ENCODE assay signal across 8 cellular contexts in genomic region chr12:65168606-65169310, GRCh38. TPM values are rescaled to one million over a fixed set of nuclear protein-coding genes. Genes with fewer than 3 reads are reported as not detected.
A peak's percentile ranks its signal among the peaks of the same experiment; 100 is the strongest.
DNase-seq lines count a peak whose midpoint lies in the region; ATAC-seq, FAIRE-seq and TF ChIP-seq lines count a peak whose summit lies in the region.

No MANE protein-coding gene starts in this region.

- H3K27ac ChIP-seq in heart left ventricle (peak overlapping the region; percentile 88 to 97 (median 94)), OCI-LY7 (ENCODE audit: low read depth, low read length, poor library complexity, severe bottlenecking) (peak overlapping the region; percentile 75), endodermal cell (ENCODE audit: low read depth, low read length) (no peak overlapping the region), ovary (peak overlapping the region; percentile 85 to 91)

- peaks cover 30% of the 10 kb centered on the region for H4K20me1 ChIP-seq in OCI-LY7 (ENCODE audit: insufficient read depth, low read length)

- H3K27me3 Mint-ChIP-seq in endodermal cell (ENCODE audit: insufficient read depth), result peaks cover 26% of the 10 kb centered on the region

- peaks cover 13% of the 10 kb centered on the region for H3K4me1 Mint-ChIP-seq in endodermal cell

- H3K36me3 Mint-ChIP-seq in endodermal cell (ENCODE audit: low read depth), result no peaks in the 10 kb centered on the region

- H3K9me3 ChIP-seq in heart left ventricle, result no peaks in the 10 kb centered on the region
- no peaks in the 10 kb centered on the region for H3K9me3 ChIP-seq in OCI-LY7 (ENCODE audit: low read length)
- no peaks in the 10 kb centered on the region for H3K9me3 ChIP-seq in endodermal cell (ENCODE audit: control insufficient read depth, low read length)
- no peaks in the 10 kb centered on the region for H3K9me3 ChIP-seq in ovary

- WGBS in heart left ventricle, 4 donors, result 13 to 19% (median 15%) methylated on average over 9 of the region's 9 CpGs
- WGBS in endodermal cell (ENCODE audit: insufficient coverage in 1 of 2, insufficient read length in 1 of 2), 2 experiments, result 64 to 69% methylated on average over 7 to 8 of the region's 9 CpGs
- 8 to 13% (median 13%) methylated on average over 9 of the region's 9 CpGs for WGBS in ovary, 3 donors

- H3K27me3 ChIP-seq in heart left ventricle (peaks cover 0 to 4% (median 0%) of the 10 kb centered on the region in 9 donors), endodermal cell (ENCODE audit: control insufficient read depth, insufficient read depth, low read length, poor library complexity, severe bottlenecking) (no peaks in the 10 kb centered on the region), ovary (no peaks in the 10 kb centered on the region)

- H3K36me3 ChIP-seq in heart left ventricle (peaks cover 0 to 11% (median 0%) of the 10 kb centered on the region in 9 donors), OCI-LY7 (ENCODE audit: insufficient read depth, low read length) (peaks cover 17% of the 10 kb centered on the region), endodermal cell (ENCODE audit: control insufficient read depth, insufficient read depth, low read length) (peaks cover 11% of the 10 kb centered on the region), ovary (no peaks in the 10 kb centered on the region)

- H3K9me2 ChIP-seq in OCI-LY7 (ENCODE audit: insufficient read depth, low read length), result no peaks in the 10 kb centered on the region

- intact Hi-C loops in heart left ventricle (cut with DNase I), result loop anchor here in 1 of 10 donors (5.0 kb wide), 1 partner anchor 64 kb away; no protein-coding TSS in a partner anchor
- intact Hi-C loops in left cardiac atrium (cut with DNase I), result loop anchor here in 1 of 2 donors (10.0 kb wide), 1 partner anchor 56 kb away; no protein-coding TSS in a partner anchor
- intact Hi-C loops in OCI-LY7 (cut with micrococcal nuclease; ENCODE audit: unreplicated experiment), result no loop called here
- intact Hi-C loops in ovary (cut with DNase I), result no loop called here

- TF ChIP-seq EP300 in ovary (IDR thresholded peaks at IDR 0.05), result no peak

- H3K79me2 ChIP-seq in OCI-LY7 (ENCODE audit: insufficient read depth, low read depth, low read length), result peaks cover 51% of the 10 kb centered on the region

- H3K4me3 Mint-ChIP-seq in endodermal cell, result peak overlapping the region; percentile 96

- no peak for TF ChIP-seq POLR2A in heart left ventricle (IDR thresholded peaks at IDR 0.05)
- TF ChIP-seq POLR2A in ovary (IDR thresholded peaks at IDR 0.05), result no peak

- H3K4me1 ChIP-seq in heart left ventricle (peaks cover 0 to 40% (median 33%) of the 10 kb centered on the region in 12 donors), OCI-LY7 (ENCODE audit: insufficient read depth, low read length, poor library complexity, severe bottlenecking) (peaks cover 22% of the 10 kb centered on the region), endodermal cell (ENCODE audit: control insufficient read depth, insufficient read depth, low read length) (no peaks in the 10 kb centered on the region), ovary (ENCODE audit: insufficient read depth) (peaks cover 7% of the 10 kb centered on the region)

- H3K4me2 ChIP-seq in OCI-LY7 (ENCODE audit: low read length), result peak overlapping the region; percentile 93

- ATAC-seq in heart left ventricle (peak in 1 of 4 donors; percentile 1), left cardiac atrium (no peak)

- no peak overlapping the region for H3K9ac ChIP-seq in endodermal cell (ENCODE audit: extremely low read depth, low read length, poor library complexity, severe bottlenecking)

- CTCF ChIA-PET in OCI-LY7 (lab: Charles Lee; ENCODE audit: unreplicated experiment), result interaction anchor here (0.6 kb wide), 1 partner anchor 63 kb away, joined by 3 read pairs; no protein-coding TSS in a partner anchor

- H3K4me3 ChIP-seq in heart left ventricle, result peak overlapping the region; percentile 78 to 99 (median 96)
- H3K4me3 ChIP-seq in OCI-LY7 (ENCODE audit: low read depth, low read length, poor library complexity, severe bottlenecking), result peak overlapping the region; percentile 95
- H3K4me3 ChIP-seq in endodermal cell (ENCODE audit: low read length), result peak overlapping the region; percentile 94
- peak overlapping the region; percentile 66 for H3K4me3 ChIP-seq in ovary

- POLR2A ChIA-PET in OCI-LY7 (lab: Charles Lee), result interaction anchor here (0.6 to 2.7 kb wide), 25 partner anchors 9 to 962 kb away, joined by 3 to 24 read pairs (median 5); partner anchors contain the start of gene LLPH

- H3K27ac Mint-ChIP-seq in endodermal cell, result peak overlapping the region; percentile 100

- H2AFZ ChIP-seq in OCI-LY7 (ENCODE audit: low read length), result peak overlapping the region; percentile 89

- peaks cover 4% of the 10 kb centered on the region for H3K9me3 Mint-ChIP-seq in endodermal cell

- DNase-seq in heart left ventricle (peak in 1 of 5 donors; percentile 18), left cardiac atrium (no peak), OCI-LY7 (ENCODE audit: low spot score) (no peak), endodermal cell (no peak), ovary (peak in 1 of 5 donors; percentile 38), HTR-8/SVneo (ENCODE audit: insufficient read length, low spot score) (no peak), cerebellar cortex (ENCODE audit: low spot score) (no peak)
- no peak for DNase-seq in stimulated activated naive CD4-positive, alpha-beta T cell treated with Interleukin-2 at 50 U/mL for 16 hours (lab: John Stamatoyannopoulos, UW)

- BruUV-seq in OCI-LY7 (replicated peaks; lab: Mats Ljungman, UMichigan), result TSS peak; percentile 94

- FAIRE-seq in HTR-8/SVneo (lab: Jason Lieb, UNC), result no peak

- TF ChIP-seq CTCF in heart left ventricle (IDR thresholded peaks at IDR 0.05) (no peak), OCI-LY7 (conservative IDR thresholded peaks at IDR 0.05; ENCODE audit: low read length) (no peak), endodermal cell (conservative IDR thresholded peaks at IDR 0.05) (no peak), ovary (IDR thresholded peaks at IDR 0.05) (no peak)

RNA-seq across cellular contexts. Expression of gene LEMD3, which starts 0.6 kb away (rescaled TPM):
- total RNA-seq in heart left ventricle (10 to 100 TPM; 10.8 to 19.9 (median 13.2) TPM), left cardiac atrium (10 to 100 TPM; 16.0 to 18.6 TPM), OCI-LY7 (2022) (29.0 and 33.0 TPM in 2 replicates), endodermal cell (10 to 100 TPM; 35.8 to 37.3 TPM), ovary (10 to 100 TPM; 26.3 to 34.8 (median 29.5) TPM)
- polyA plus RNA-seq in heart left ventricle (1 to 10 TPM; 4.9 to 9.4 TPM), ovary (10 to 100 TPM; 11.4 to 21.6 TPM)
- total RNA-seq in OCI-LY7 (2014; rRNA removed; shearing (Covaris generic)), result 45.5 and 58.0 TPM in 2 replicates
- polyA plus RNA-seq in endodermal cell (2013, experiment 1 of 2), result 22.4 TPM
- polyA plus RNA-seq in endodermal cell (2013, experiment 2 of 2), result 22.4 TPM

RNA-seq across cellular contexts. Expression of gene WIF1, which starts 47.7 kb away (rescaled TPM):
- total RNA-seq in heart left ventricle (not detected), left cardiac atrium (under 1 TPM in 1 of 2 donors, not detected in 1; 0.91 TPM), OCI-LY7 (2022) (not detected in 2 replicates), endodermal cell (not detected), ovary (1 to 10 TPM in 3 of 7 donors, not detected in 4; 1.1 to 3.2 (median 2.0) TPM)
- polyA plus RNA-seq in heart left ventricle (under 1 TPM in 1 of 2 donors, not detected in 1; 0.08 TPM), ovary (1 to 10 TPM in 1 of 2 donors, under 1 TPM in 1; 0.11 to 6.7 TPM)
- not detected in 2 replicates for total RNA-seq in OCI-LY7 (2014; rRNA removed; shearing (Covaris generic))
- 1.5 TPM for polyA plus RNA-seq in endodermal cell (2013, experiment 1 of 2)
- 0.29 TPM for polyA plus RNA-seq in endodermal cell (2013, experiment 2 of 2)
